Comparison of ENCODE assay signal across 15 cellular contexts in genomic region chr2:18404141-18404540, GRCh38.
DNase-seq lines count a peak whose midpoint lies in the region; ATAC-seq, FAIRE-seq and TF ChIP-seq lines count a peak whose summit lies in the region.
"Had no signal": no experiment of that assay in that cellular context is flagged by ENCODE, and none has a peak within 500 bp of the region (broad histone marks: within the 10 kb centered on the region; RNA-seq: fewer than 3 reads in every experiment).

No MANE protein-coding gene starts in this region.

- H3K14ac ChIP-seq in H1 (ENCODE audit: insufficient read length) = no peak overlapping the region
- H3K14ac ChIP-seq in trophoblast cell (ENCODE audit: low read length) = no peak overlapping the region

- H4K20me1 ChIP-seq in H1 (replicated peaks in 1 of 2; ENCODE audit: control insufficient read depth in 1 of 2, insufficient read depth in 2 of 2, low read length in 2 of 2) = no peaks in the 10 kb centered on the region
- H4K20me1 ChIP-seq: BLaER1 treated with 17β-estradiol and CSF1 and Interleukin-3, amounts not matched to agents 10 nM and 100 nM had no signal

- 91% methylated on average over 3 of the region's 3 CpGs; no CpG with 5 or more reads in 1 of the 2 experiments for WGBS in H1 (ENCODE audit: extremely low coverage in 1 of 2, insufficient coverage in 1 of 2, insufficient read length in 1 of 2, insufficient replicate concordance in 2 of 2, low coverage in 1 of 2, low lambda C conversion rate in 2 of 2, missing lambda C conversion rate in 1 of 2), 2 experiments
- WGBS in trophoblast cell (ENCODE audit: extremely low coverage, insufficient coverage, insufficient read length) = no CpG with 5 or more reads among the region's 3 CpGs

- H4K5ac ChIP-seq in H1 (ENCODE audit: insufficient read length, low read depth, low read length) = no peak overlapping the region

- DNase-seq in GM03348 (ENCODE audit: low spot score) (peak; percentile 11), HTR-8/SVneo (ENCODE audit: insufficient read length, low spot score) (no peak), H1 (ENCODE audit: low read depth in 1 of 2, low spot score in 2 of 2) (no peak), trophoblast cell (peak in 1 of 2 donors; percentile 24), EL (no peak)
- DNase-seq in activated CD4-positive, alpha-beta memory T cell treated with anti-CD3 and anti-CD28 coated beads for 36 hours = no peak
- DNase-seq: CD4-positive, CD25-positive, alpha-beta regulatory T cell; DMS 273 treated with DMSO at 0.1 percent for 48 hours had no signal

- H3K4me1 Mint-ChIP-seq in activated CD4-positive, alpha-beta memory T cell treated with anti-CD3 and anti-CD28 coated beads for 36 hours (ENCODE audit: low read depth) = no peaks in the 10 kb centered on the region
- H3K4me1 Mint-ChIP-seq: CD4-positive, CD25-positive, alpha-beta regulatory T cell had no signal

- peak; percentile 4 for FAIRE-seq in HTR-8/SVneo (lab: Jason Lieb, UNC)
- FAIRE-seq in H1 (lab: Jason Lieb, UNC) = no peak
- FAIRE-seq: A549, G401.6, GM12892, GM19239 had no signal

- peak overlapping the region; percentile 86; the same call in 1 of the 2 replicates for H2AFZ ChIP-seq in H1 (ENCODE audit: low read length)
- H2AFZ ChIP-seq in trophoblast cell (ENCODE audit: insufficient read depth, low read length, poor library complexity) = no peak overlapping the region

- H3K79me2 ChIP-seq in H1 (ENCODE audit: control insufficient read depth in 1 of 2, insufficient read depth in 2 of 2, low read length in 2 of 2) (no peaks in the 10 kb centered on the region), trophoblast cell (ENCODE audit: control insufficient read depth, insufficient read depth, low read length, poor library complexity) (no peaks in the 10 kb centered on the region)

- H4K12ac ChIP-seq in trophoblast cell (ENCODE audit: low read depth, low read length) = no peak overlapping the region

- no peak overlapping the region for H3K4me3 Mint-ChIP-seq in activated CD4-positive, alpha-beta memory T cell treated with anti-CD3 and anti-CD28 coated beads for 36 hours
- H3K4me3 Mint-ChIP-seq: CD4-positive, CD25-positive, alpha-beta regulatory T cell had no signal

- H3K23ac ChIP-seq in H1 (ENCODE audit: insufficient read length) (no peak overlapping the region), trophoblast cell (ENCODE audit: low read length) (no peak overlapping the region)

- H3K36me3 ChIP-seq in H1 (ENCODE audit: control insufficient read depth in 2 of 4, insufficient read depth in 4 of 4, low read length in 3 of 4) (no peaks in the 10 kb centered on the region), trophoblast cell (ENCODE audit: control insufficient read depth in 1 of 2, insufficient read depth in 2 of 2, low read length in 2 of 2) (no peaks in the 10 kb centered on the region)
- H3K36me3 ChIP-seq: BLaER1 treated with 17β-estradiol and CSF1 and Interleukin-3, amounts not matched to agents 10 nM and 100 nM; HAP-1 had no signal

- H3K4ac ChIP-seq in H1 (replicated peaks; ENCODE audit: insufficient read length, low read depth, low read length) (no peak overlapping the region), trophoblast cell (ENCODE audit: low read depth, low read length) (no peak overlapping the region)

- intact Hi-C loops in activated CD4-positive, alpha-beta memory T cell treated with anti-CD3 and anti-CD28 coated beads for 36 hours (cut with micrococcal nuclease) = no loop called here

- H4K8ac ChIP-seq in H1 (ENCODE audit: extremely low read depth, insufficient read depth, low read length) = no peak overlapping the region
- no peak overlapping the region for H4K8ac ChIP-seq in trophoblast cell (ENCODE audit: low read depth, low read length)

- H2BK20ac ChIP-seq in H1 (ENCODE audit: low read length) = no peak overlapping the region

- H2AK5ac ChIP-seq in H1 (ENCODE audit: low read depth, low read length) (no peak overlapping the region), trophoblast cell (ENCODE audit: low read length) (no peak overlapping the region)

- H3K18ac ChIP-seq in H1 (ENCODE audit: extremely low read depth, low read length) = no peak overlapping the region
- H3K18ac ChIP-seq in trophoblast cell (ENCODE audit: low read length) = no peak overlapping the region

- no peak for ATAC-seq in HG02840 (IDR thresholded peaks at IDR 0.05; ENCODE audit: low FRiP score, unreplicated experiment)

- no peaks in the 10 kb centered on the region for H3K9me3 Mint-ChIP-seq in activated CD4-positive, alpha-beta memory T cell treated with anti-CD3 and anti-CD28 coated beads for 36 hours
- H3K9me3 Mint-ChIP-seq: CD4-positive, CD25-positive, alpha-beta regulatory T cell had no signal

- peaks cover 4% of the 10 kb centered on the region for H3K27me3 Mint-ChIP-seq in activated CD4-positive, alpha-beta memory T cell treated with anti-CD3 and anti-CD28 coated beads for 36 hours
- H3K27me3 Mint-ChIP-seq: CD4-positive, CD25-positive, alpha-beta regulatory T cell had no signal

- H3K4me1 ChIP-seq in H1 (replicated peaks in 1 of 4; ENCODE audit: control insufficient read depth in 3 of 4, insufficient read depth in 4 of 4, low read length in 3 of 4) (no peaks in the 10 kb centered on the region), trophoblast cell (ENCODE audit: control insufficient read depth in 1 of 2, insufficient read depth in 2 of 2, low read length in 2 of 2) (peaks cover 0 to 2% of the 10 kb centered on the region in 2 experiments)
- H3K4me1 ChIP-seq: A549, HAP-1 had no signal

- H3K9ac ChIP-seq in H1 (replicated peaks in 1 of 4; ENCODE audit: extremely low read depth in 1 of 4, low read depth in 3 of 4, low read length in 3 of 4) (no peak overlapping the region), trophoblast cell (ENCODE audit: low read length) (no peak overlapping the region)
- H3K9ac ChIP-seq: BLaER1 treated with 17β-estradiol and CSF1 and Interleukin-3, amounts not matched to agents 10 nM and 100 nM had no signal

- TF ChIP-seq RAD21 in H1 (IDR thresholded peaks at IDR 0.05 in 1 of 2, conservative IDR thresholded peaks at IDR 0.05 in 1 of 2; ENCODE audit: low read depth in 2 of 2, low read length in 2 of 2) = no peak

- no peak overlapping the region for H2BK15ac ChIP-seq in H1 (ENCODE audit: low read length)

- no peak for TF ChIP-seq POLR2A in H1 (IDR thresholded peaks at IDR 0.05; ENCODE audit: control extremely low read depth in 1 of 2, low read depth in 2 of 2, low read length in 2 of 2)

- TF ChIP-seq CTCF in H1 (IDR thresholded peaks at IDR 0.05; ENCODE audit: control extremely low read depth in 1 of 3, insufficient read depth in 1 of 3, low read depth in 1 of 3, low read length in 3 of 3) = no peak

- H2BK5ac ChIP-seq in H1 (ENCODE audit: low read depth, low read length) (no peak overlapping the region), trophoblast cell (ENCODE audit: low read depth, low read length, poor library complexity) (no peak overlapping the region)

- H2BK120ac ChIP-seq in H1 (replicated peaks; ENCODE audit: low read depth, low read length) (no peak overlapping the region), trophoblast cell (ENCODE audit: insufficient read depth, low read length, poor library complexity) (no peak overlapping the region)

- H3K4me2 ChIP-seq in H1 (ENCODE audit: insufficient read depth in 1 of 2, low read depth in 2 of 2, low read length in 2 of 2) (no peak overlapping the region), trophoblast cell (ENCODE audit: low read length) (peak overlapping the region; percentile 27)
- H3K4me2 ChIP-seq: A549 had no signal

- CTCF ChIA-PET in H1 (lab: Charles Lee; ENCODE audit: partially characterized antibody) = interaction anchor here (0.7 to 2.8 kb wide), 21 partner anchors 8 to 552 kb away, joined by 3 to 32 read pairs (median 4); no protein-coding TSS in a partner anchor
- CTCF ChIA-PET in activated CD4-positive, alpha-beta memory T cell treated with anti-CD3 and anti-CD28 coated beads for 36 hours (lab: Charles Lee) = interaction anchor here (0.6 to 1.5 kb wide), 7 partner anchors 8 to 1433 kb away, joined by 3 to 8 read pairs (median 3); no protein-coding TSS in a partner anchor

- H2BK12ac ChIP-seq in H1 (ENCODE audit: low read depth, low read length) (no peak overlapping the region), trophoblast cell (ENCODE audit: low read length) (no peak overlapping the region)

- no peaks in the 10 kb centered on the region for H3K36me3 Mint-ChIP-seq in activated CD4-positive, alpha-beta memory T cell treated with anti-CD3 and anti-CD28 coated beads for 36 hours
- H3K36me3 Mint-ChIP-seq: CD4-positive, CD25-positive, alpha-beta regulatory T cell had no signal

- POLR2A ChIA-PET in H1 (lab: Charles Lee; ENCODE audit: partially characterized antibody) = no interaction called here
- POLR2A ChIA-PET in activated CD4-positive, alpha-beta memory T cell treated with anti-CD3 and anti-CD28 coated beads for 36 hours (lab: Charles Lee) = no interaction called here

- H3K9me3 ChIP-seq in H1 (ENCODE audit: insufficient read depth in 2 of 2, low read depth in 1 of 2, low read length in 1 of 2) (no peaks in the 10 kb centered on the region; a peak in 1 of 4 replicates), trophoblast cell (ENCODE audit: insufficient read depth, low read depth, low read length) (no peaks in the 10 kb centered on the region)
- H3K9me3 ChIP-seq: A549; BLaER1 treated with 17β-estradiol and CSF1 and Interleukin-3, amounts not matched to agents 10 nM and 100 nM; HAP-1 had no signal

- TF ChIP-seq EP300 in H1 (IDR thresholded peaks at IDR 0.05; ENCODE audit: borderline replicate concordance in 1 of 2, low read depth in 2 of 2, low read length in 2 of 2) = no peak

- H3K27ac ChIP-seq in H1 (ENCODE audit: low read depth, low read length) (no peak overlapping the region), trophoblast cell (ENCODE audit: low read depth, low read length) (no peak overlapping the region)
- H3K27ac ChIP-seq: A549; BLaER1 treated with 17β-estradiol and CSF1 and Interleukin-3, amounts not matched to agents 10 nM and 100 nM had no signal

- no peak overlapping the region for H3K56ac ChIP-seq in H1 (replicated peaks; ENCODE audit: insufficient read length, low read depth, low read length)

- H4K91ac ChIP-seq in H1 (replicated peaks; ENCODE audit: insufficient read length, low read length) (no peak overlapping the region), trophoblast cell (ENCODE audit: low read depth, low read length) (no peak overlapping the region)

- H3K4me3 ChIP-seq in H1 (ENCODE audit: extremely low read depth in 1 of 4, insufficient read depth in 2 of 4, low read depth in 3 of 4, low read length in 4 of 4) (no peak overlapping the region), trophoblast cell (ENCODE audit: low read depth, low read length) (no peak overlapping the region)
- H3K4me3 ChIP-seq: A549; BLaER1 treated with 17β-estradiol and CSF1 and Interleukin-3, amounts not matched to agents 10 nM and 100 nM; HAP-1 had no signal

- H3K27ac Mint-ChIP-seq in activated CD4-positive, alpha-beta memory T cell treated with anti-CD3 and anti-CD28 coated beads for 36 hours = no peak overlapping the region
- H3K27ac Mint-ChIP-seq: CD4-positive, CD25-positive, alpha-beta regulatory T cell had no signal

- H3K27me3 ChIP-seq in H1 (replicated peaks in 1 of 4; ENCODE audit: control insufficient read depth in 3 of 4, extremely low read depth in 1 of 4, insufficient read depth in 3 of 4, low read length in 3 of 4) = no peaks in the 10 kb centered on the region
- no peaks in the 10 kb centered on the region for H3K27me3 ChIP-seq in trophoblast cell (ENCODE audit: insufficient read depth, low read length)
- H3K27me3 ChIP-seq: BLaER1 treated with 17β-estradiol and CSF1 and Interleukin-3, amounts not matched to agents 10 nM and 100 nM had no signal

- no peaks in the 10 kb centered on the region for H3K23me2 ChIP-seq in H1 (ENCODE audit: low read depth, low read length)

- no peaks in the 10 kb centered on the region for H3K79me1 ChIP-seq in H1 (ENCODE audit: low read depth, low read length)
- H3K79me1 ChIP-seq in trophoblast cell (ENCODE audit: low read length) = no peaks in the 10 kb centered on the region
